Comparison of ENCODE assay signal across 26 cellular contexts in the genomic region with DNA sequence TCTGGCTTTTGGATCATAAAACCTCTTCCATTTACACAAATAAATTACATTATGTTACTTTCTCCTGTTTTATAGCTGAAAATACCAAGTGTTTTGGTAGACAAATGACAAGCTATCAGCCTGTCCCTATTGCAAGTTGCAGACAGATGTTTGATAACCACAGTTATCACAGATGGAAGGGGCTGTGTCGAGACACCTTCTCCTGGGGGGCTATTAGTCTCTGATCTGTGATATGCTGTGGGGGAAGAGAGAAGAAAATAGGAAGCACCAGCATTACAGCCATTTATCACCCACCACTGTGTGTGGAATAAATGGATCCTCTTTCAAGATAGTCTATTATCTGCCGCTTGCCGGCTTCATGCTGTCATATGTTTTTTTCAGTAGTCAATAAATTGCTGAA.
"Had no signal": no experiment of that assay in that cellular context is flagged by ENCODE, and none has a peak within 500 bp of the region (broad histone marks: within the 10 kb centered on the region; RNA-seq: fewer than 3 reads in every experiment).

No MANE protein-coding gene starts in this region.

- H3K4me1 ChIP-seq: stomach, suprapubic skin, testis, thyroid gland, tibial artery, tibial nerve, transverse colon, upper lobe of left lung, upper lobe of right lung, uterus, vagina had no signal

- H3K9me3 ChIP-seq: stomach, suprapubic skin, testis, thoracic aorta, thyroid gland, tibial artery, tibial nerve, transverse colon, upper lobe of left lung, upper lobe of right lung, uterus, vagina had no signal

- H3K27me3 ChIP-seq: stomach, suprapubic skin, testis, thyroid gland, tibial artery, tibial nerve, transverse colon, upper lobe of left lung, upper lobe of right lung, uterus, vagina had no signal

- ATAC-seq: stimulated activated effector memory CD8-positive, alpha-beta T cell treated with anti-CD3 and anti-CD28 coated beads, Interleukin-12 subunit alpha, Interleukin-12 subunit beta, amount 100 ng/mL, for 72 hours; stimulated activated memory B cell treated with anti-CD40 and anti-IgM and Interleukin-4, amounts not matched to agents 10 μg/mL and 1 μg/mL and 100 μg/mL, for 72 hours; stimulated activated naive B cell treated with anti-CD40 and anti-IgM and Interleukin-4, amounts not matched to agents 10 μg/mL and 1 μg/mL and 100 μg/mL, for 72 hours; stimulated activated naive CD8-positive, alpha-beta T cell treated with anti-CD3 and anti-CD28 coated beads, Interleukin-15, amount 100 ng/mL, for 72 hours; stimulated activated naive CD8-positive, alpha-beta T cell treated with anti-CD3 and anti-CD28 coated beads, Interleukin-15, Interleukin-2, amounts not matched to agents 100 U/mL and 50 U/mL, for 24 hours; upper lobe of right lung had no signal

- H3K4me3 ChIP-seq: stomach, suprapubic skin, testis, thoracic aorta, thyroid gland, tibial artery, tibial nerve, transverse colon, upper lobe of left lung, upper lobe of right lung, uterus, vagina had no signal

- H3K36me3 ChIP-seq: stomach, suprapubic skin, thoracic aorta, thyroid gland, tibial artery, tibial nerve, transverse colon, upper lobe of left lung, upper lobe of right lung, uterus, vagina had no signal

- DNase-seq: stimulated activated CD4-positive, alpha-beta T cell treated with anti-CD3 and anti-CD28 coated beads, Interleukin-2, amount 100 ng/mL, for 48 hours; stimulated activated CD4-positive, alpha-beta T cell treated with anti-CD3 and anti-CD28 coated beads, Interleukin-4, amount 100 ng/mL, for 1 hour; stimulated activated CD4-positive, alpha-beta T cell treated with anti-CD3 and anti-CD28 coated beads, Interleukin-4, amount 100 ng/mL, for 24 hours; stimulated activated CD4-positive, alpha-beta T cell treated with anti-CD3 and anti-CD28 coated beads, Interleukin-4, amount 100 ng/mL, for 4 hours; stimulated activated CD8-positive, alpha-beta memory T cell treated with anti-CD3 and anti-CD28 coated beads, Interleukin-4, amount 100 ng/mL, for 48 hours; stimulated activated naive B cell treated with anti-CD40 and anti-IgM and Interleukin-4, amounts not matched to agents 10 μg/mL and 1 μg/mL and 100 μg/mL, for 72 hours; stimulated activated naive CD4-positive, alpha-beta T cell; stimulated activated naive CD4-positive, alpha-beta T cell treated with Interleukin-2 at 50 U/mL for 16 hours; stimulated activated naive CD8-positive, alpha-beta T cell treated with anti-CD3 and anti-CD28 coated beads, Interleukin-15, amount 100 ng/mL, for 72 hours; stimulated activated naive CD8-positive, alpha-beta T cell treated with anti-CD3 and anti-CD28 coated beads, Interleukin-15, Interleukin-2, amounts not matched to agents 100 U/mL and 50 U/mL, for 24 hours; stomach; substantia nigra; testis; thyroid gland; tibial artery; transverse colon; trophoblast cell; upper lobe of left lung; upper lobe of right lung; uterus had no signal

- H3K27ac ChIP-seq: stomach, suprapubic skin, testis, thoracic aorta, thyroid gland, tibial artery, tibial nerve, transverse colon, upper lobe of left lung, upper lobe of right lung, uterus, vagina had no signal
